ENCODE assay signal across 38 cellular contexts in genomic region chr2:58715344-58715743, GRCh38.
"Had no signal": no experiment of that assay in that cellular context is flagged by ENCODE, and none has a peak within 500 bp of the region (broad histone marks: within the 10 kb centered on the region; RNA-seq: fewer than 3 reads in every experiment).

No MANE protein-coding gene starts in this region.

- H3K27ac ChIP-seq: adrenal gland, ascending aorta, body of pancreas, brain microvascular endothelial cell, breast epithelium, cardiac muscle cell had no signal

- H3K9me3 Mint-ChIP-seq: activated naive CD4-positive, alpha-beta T cell treated with anti-CD3 and anti-CD28 coated beads for 36 hours; activated naive CD4-positive, alpha-beta T cell treated with anti-CD3 and anti-CD28 coated beads, Interleukin-2, amount 10 ng/mL, durations not matched to agents 7 days and 5 days; activated naive CD4-positive, alpha-beta T cell treated with anti-CD3 and anti-CD28 coated beads, Interleukin-2, amount 50 U/mL, for 24 hours; activated naive CD4-positive, alpha-beta T cell treated with anti-CD3 and anti-CD28 coated beads, Interleukin-2, amount 50 U/mL, for 72 hours; activated naive CD8-positive, alpha-beta T cell treated with anti-CD3 and anti-CD28 coated beads for 36 hours; activated naive CD8-positive, alpha-beta T cell treated with anti-CD3 and anti-CD28 coated beads, Interleukin-2, amount 10 ng/mL, durations not matched to agents 7 days and 5 days; activated naive CD8-positive, alpha-beta T cell treated with anti-CD3 and anti-CD28 coated beads, Interleukin-2, amount 50 U/mL, for 24 hours; activated T-cell treated with anti-CD3 and anti-CD28 coated beads, Interleukin-2, amount 50 U/mL, for 24 hours; activated T-cell treated with anti-CD3 and anti-CD28 coated beads, Interleukin-2, amount 50 U/mL, for 4 hours; activated T-helper 1 cell treated with anti-CD3 and anti-CD28 coated beads, Interleukin-12 subunit alpha, Interleukin-12 subunit beta, Interleukin-2, Interleukin-4 antibody, amounts not matched to agents 30 ng/mL and 10 ng/mL and 1 ng/mL, durations not matched to agents 14 hours and 24 hours and 36 hours; activated T-helper 17 cell treated with anti-CD3 and anti-CD28 coated beads, Interleukin-2, amount 50 U/mL, for 72 hours; activated T-helper 2 cell treated with anti-CD3 and anti-CD28 coated beads, Interferon-gamma antibody, Interleukin-2, Interleukin-4, amounts not matched to agents 10 μg/mL and 5 μg/mL and 100 μg/mL, durations not matched to agents 14 hours and 24 hours and 36 hours; brain; central memory CD8-positive, alpha-beta T cell had no signal

- H3K9me3 ChIP-seq: adrenal gland, ascending aorta, body of pancreas, breast epithelium had no signal

- H3K4me3 Mint-ChIP-seq: activated naive CD4-positive, alpha-beta T cell treated with anti-CD3 and anti-CD28 coated beads for 36 hours; activated naive CD4-positive, alpha-beta T cell treated with anti-CD3 and anti-CD28 coated beads, Interleukin-2, amount 10 ng/mL, durations not matched to agents 7 days and 5 days; activated naive CD4-positive, alpha-beta T cell treated with anti-CD3 and anti-CD28 coated beads, Interleukin-2, amount 50 U/mL, for 24 hours; activated naive CD8-positive, alpha-beta T cell; activated naive CD8-positive, alpha-beta T cell treated with anti-CD3 and anti-CD28 coated beads for 36 hours; activated naive CD8-positive, alpha-beta T cell treated with anti-CD3 and anti-CD28 coated beads, Interleukin-2, amount 10 ng/mL, durations not matched to agents 7 days and 5 days; activated naive CD8-positive, alpha-beta T cell treated with anti-CD3 and anti-CD28 coated beads, Interleukin-2, amount 50 U/mL, for 24 hours; activated T-cell treated with anti-CD3 and anti-CD28 coated beads, Interleukin-2, amount 50 U/mL, for 24 hours; activated T-cell treated with anti-CD3 and anti-CD28 coated beads, Interleukin-2, amount 50 U/mL, for 4 hours; activated T-helper 1 cell treated with anti-CD3 and anti-CD28 coated beads, Interleukin-12 subunit alpha, Interleukin-12 subunit beta, Interleukin-2, Interleukin-4 antibody, amounts not matched to agents 30 ng/mL and 10 ng/mL and 1 ng/mL, durations not matched to agents 14 hours and 24 hours and 36 hours; activated T-helper 17 cell treated with anti-CD3 and anti-CD28 coated beads, Interleukin-2, amount 50 U/mL, for 72 hours; brain; central memory CD8-positive, alpha-beta T cell had no signal

- H3K36me3 ChIP-seq: adrenal gland, ascending aorta, brain microvascular endothelial cell, cardiac muscle cell had no signal

- H3K36me3 Mint-ChIP-seq: activated naive CD4-positive, alpha-beta T cell treated with anti-CD3 and anti-CD28 coated beads, Interleukin-2, amount 10 ng/mL, durations not matched to agents 7 days and 5 days; activated naive CD4-positive, alpha-beta T cell treated with anti-CD3 and anti-CD28 coated beads, Interleukin-2, amount 50 U/mL, for 24 hours; activated naive CD4-positive, alpha-beta T cell treated with anti-CD3 and anti-CD28 coated beads, Interleukin-2, amount 50 U/mL, for 72 hours; activated naive CD8-positive, alpha-beta T cell; activated naive CD8-positive, alpha-beta T cell treated with anti-CD3 and anti-CD28 coated beads for 36 hours; activated naive CD8-positive, alpha-beta T cell treated with anti-CD3 and anti-CD28 coated beads, Interleukin-2, amount 10 ng/mL, durations not matched to agents 7 days and 5 days; brain had no signal

- H3K27ac Mint-ChIP-seq: activated naive CD4-positive, alpha-beta T cell treated with anti-CD3 and anti-CD28 coated beads for 36 hours; activated naive CD4-positive, alpha-beta T cell treated with anti-CD3 and anti-CD28 coated beads, Interleukin-2, amount 10 ng/mL, durations not matched to agents 7 days and 5 days; activated naive CD4-positive, alpha-beta T cell treated with anti-CD3 and anti-CD28 coated beads, Interleukin-2, amount 50 U/mL, for 24 hours; activated naive CD4-positive, alpha-beta T cell treated with anti-CD3 and anti-CD28 coated beads, Interleukin-2, amount 50 U/mL, for 72 hours; activated naive CD8-positive, alpha-beta T cell; activated naive CD8-positive, alpha-beta T cell treated with anti-CD3 and anti-CD28 coated beads for 36 hours; activated naive CD8-positive, alpha-beta T cell treated with anti-CD3 and anti-CD28 coated beads, Interleukin-2, amount 10 ng/mL, durations not matched to agents 7 days and 5 days; activated naive CD8-positive, alpha-beta T cell treated with anti-CD3 and anti-CD28 coated beads, Interleukin-2, amount 50 U/mL, for 24 hours; activated T-cell treated with anti-CD3 and anti-CD28 coated beads, Interleukin-2, amount 50 U/mL, for 24 hours; activated T-helper 1 cell treated with anti-CD3 and anti-CD28 coated beads, Interleukin-12 subunit alpha, Interleukin-12 subunit beta, Interleukin-2, Interleukin-4 antibody, amounts not matched to agents 30 ng/mL and 10 ng/mL and 1 ng/mL, durations not matched to agents 14 hours and 24 hours and 36 hours; activated T-helper 17 cell treated with anti-CD3 and anti-CD28 coated beads, Interleukin-2, amount 50 U/mL, for 72 hours; activated T-helper 2 cell treated with anti-CD3 and anti-CD28 coated beads, Interferon-gamma antibody, Interleukin-2, Interleukin-4, amounts not matched to agents 10 μg/mL and 5 μg/mL and 100 μg/mL, durations not matched to agents 14 hours and 24 hours and 36 hours; brain had no signal

- FAIRE-seq: astrocyte, bronchial epithelial cell had no signal

- H3K27me3 Mint-ChIP-seq: activated naive CD4-positive, alpha-beta T cell treated with anti-CD3 and anti-CD28 coated beads, Interleukin-2, amount 10 ng/mL, durations not matched to agents 7 days and 5 days; activated naive CD8-positive, alpha-beta T cell; activated naive CD8-positive, alpha-beta T cell treated with anti-CD3 and anti-CD28 coated beads, Interleukin-2, amount 50 U/mL, for 24 hours; activated T-cell treated with anti-CD3 and anti-CD28 coated beads, Interleukin-2, amount 50 U/mL, for 24 hours; brain; central memory CD8-positive, alpha-beta T cell had no signal

- H3K4me1 ChIP-seq: adrenal gland, ascending aorta, body of pancreas, breast epithelium had no signal

- H3K4me3 ChIP-seq: adrenal gland, ascending aorta, body of pancreas, breast epithelium, cardiac muscle cell had no signal

- DNase-seq: activated effector memory CD4-positive, alpha-beta T cell treated with anti-CD3 and anti-CD28 coated beads, Interleukin-2, amount 50 U/mL, for 16 hours; activated effector memory CD4-positive, alpha-beta T cell treated with Interleukin-2 at 50 U/mL for 16 hours; activated gamma-delta T cell; activated gamma-delta T cell treated with Interleukin-2 at 50 U/mL for 16 hours; activated naive CD4-positive, alpha-beta T cell; activated naive CD4-positive, alpha-beta T cell treated with anti-CD3 and anti-CD28 coated beads for 36 hours; activated naive CD4-positive, alpha-beta T cell treated with anti-CD3 and anti-CD28 coated beads, Interleukin-2, amount 10 ng/mL, durations not matched to agents 7 days and 5 days; activated naive CD4-positive, alpha-beta T cell treated with anti-CD3 and anti-CD28 coated beads, Interleukin-2, amount 50 U/mL, for 16 hours; activated naive CD4-positive, alpha-beta T cell treated with Interleukin-2 at 50 U/mL for 16 hours; activated naive CD8-positive, alpha-beta T cell treated with anti-CD3 and anti-CD28 coated beads for 36 hours; activated naive CD8-positive, alpha-beta T cell treated with anti-CD3 and anti-CD28 coated beads, Interleukin-2, amount 10 ng/mL, durations not matched to agents 7 days and 5 days; activated naive CD8-positive, alpha-beta T cell treated with anti-CD3 and anti-CD28 coated beads, Interleukin-2, amount 50 U/mL, for 24 hours; activated T-cell treated with anti-CD3 and anti-CD28 coated beads, Interleukin-2, amount 50 U/mL, for 1 hour; activated T-cell treated with anti-CD3 and anti-CD28 coated beads, Interleukin-2, amount 50 U/mL, for 24 hours; activated T-cell treated with anti-CD3 and anti-CD28 coated beads, Interleukin-2, amount 50 U/mL, for 4 hours; adrenal gland; amniotic stem cell; amygdala; anterior cingulate cortex; aorta; body of pancreas; brain microvascular endothelial cell; caudate nucleus; central memory CD4-positive, alpha-beta T cell; cerebellar nuclear complex had no signal

- H3K4me1 Mint-ChIP-seq: activated naive CD4-positive, alpha-beta T cell treated with anti-CD3 and anti-CD28 coated beads, Interleukin-2, amount 10 ng/mL, durations not matched to agents 7 days and 5 days; activated naive CD4-positive, alpha-beta T cell treated with anti-CD3 and anti-CD28 coated beads, Interleukin-2, amount 50 U/mL, for 24 hours; activated naive CD8-positive, alpha-beta T cell treated with anti-CD3 and anti-CD28 coated beads for 36 hours; activated naive CD8-positive, alpha-beta T cell treated with anti-CD3 and anti-CD28 coated beads, Interleukin-2, amount 10 ng/mL, durations not matched to agents 7 days and 5 days; activated naive CD8-positive, alpha-beta T cell treated with anti-CD3 and anti-CD28 coated beads, Interleukin-2, amount 50 U/mL, for 24 hours; activated T-helper 17 cell treated with anti-CD3 and anti-CD28 coated beads, Interleukin-2, amount 50 U/mL, for 72 hours; central memory CD8-positive, alpha-beta T cell had no signal

- H3K27me3 ChIP-seq: adrenal gland, ascending aorta, body of pancreas, brain microvascular endothelial cell, breast epithelium, cardiac muscle cell had no signal

- ATAC-seq: activated naive CD4-positive, alpha-beta T cell treated with anti-CD3 and anti-CD28 coated beads, Interleukin-2, amount 50 U/mL, for 72 hours; activated naive CD8-positive, alpha-beta T cell treated with anti-CD3 and anti-CD28 coated beads, Interleukin-2, amount 50 U/mL, for 24 hours; activated T-cell treated with anti-CD3 and anti-CD28 coated beads, Interleukin-2, amount 50 U/mL, for 4 hours; activated T-helper 17 cell treated with anti-CD3 and anti-CD28 coated beads, Interleukin-2, amount 50 U/mL, for 72 hours; body of pancreas had no signal
